Comparison of ENCODE assay signal across 1 cellular context in the genomic region with DNA sequence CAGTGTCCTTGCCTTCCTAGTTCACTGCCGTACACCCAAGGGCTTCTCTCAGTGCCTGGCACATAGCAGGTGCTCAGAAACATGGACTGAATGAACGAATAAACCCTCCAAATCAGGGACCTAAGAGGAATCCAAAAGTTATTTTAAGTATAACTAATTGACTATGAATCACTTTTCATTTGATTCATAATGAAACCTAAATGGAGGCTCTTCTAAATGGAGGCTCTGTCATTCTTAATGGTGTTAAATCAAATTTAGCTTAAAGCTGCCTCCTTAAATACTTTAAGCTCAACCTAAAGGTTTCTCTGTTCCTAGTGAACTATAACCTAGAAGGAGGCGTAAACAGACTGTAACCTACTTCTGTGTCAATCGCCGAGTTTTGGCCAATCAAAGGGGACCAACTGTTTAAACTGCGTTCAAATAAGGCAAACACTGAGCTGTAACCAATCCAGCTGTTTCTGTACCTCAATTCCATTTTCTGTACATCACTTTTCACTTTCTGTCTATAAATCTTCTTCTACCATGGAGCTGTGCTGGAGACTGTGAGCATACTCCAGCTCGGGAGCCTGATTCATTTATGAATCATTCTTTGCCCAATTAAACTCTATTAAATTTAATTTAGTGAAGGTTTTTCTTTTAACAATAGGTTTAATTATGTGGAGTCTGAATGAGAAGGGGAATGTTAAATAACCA.
TF ChIP-seq lines count a peak whose summit lies in the region.

No MANE protein-coding gene starts in this region.

TF ChIP-seq in IMR-90, 13 proteins besides CTCF, POLR2A, EP300 and RAD21 (continued from another document):
- TF ChIP-seq, protein P1, sequence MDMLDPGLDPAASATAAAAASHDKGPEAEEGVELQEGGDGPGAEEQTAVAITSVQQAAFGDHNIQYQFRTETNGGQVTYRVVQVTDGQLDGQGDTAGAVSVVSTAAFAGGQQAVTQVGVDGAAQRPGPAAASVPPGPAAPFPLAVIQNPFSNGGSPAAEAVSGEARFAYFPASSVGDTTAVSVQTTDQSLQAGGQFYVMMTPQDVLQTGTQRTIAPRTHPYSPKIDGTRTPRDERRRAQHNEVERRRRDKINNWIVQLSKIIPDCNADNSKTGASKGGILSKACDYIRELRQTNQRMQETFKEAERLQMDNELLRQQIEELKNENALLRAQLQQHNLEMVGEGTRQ (IDR thresholded peaks at IDR 0.05; ENCODE audit: low read depth, low read length) = no peak
- TF ChIP-seq CEBPB (IDR thresholded peaks at IDR 0.05; ENCODE audit: low read depth, low read length) (no peak), BHLHE40 (IDR thresholded peaks at IDR 0.05; ENCODE audit: low read depth, low read length) (no peak), SMC3 (IDR thresholded peaks at IDR 0.05; ENCODE audit: low read depth, low read length) (no peak), RCOR1 (IDR thresholded peaks at IDR 0.05; ENCODE audit: insufficient replicate concordance, low read length) (no peak)
- TF ChIP-seq, protein P2, sequence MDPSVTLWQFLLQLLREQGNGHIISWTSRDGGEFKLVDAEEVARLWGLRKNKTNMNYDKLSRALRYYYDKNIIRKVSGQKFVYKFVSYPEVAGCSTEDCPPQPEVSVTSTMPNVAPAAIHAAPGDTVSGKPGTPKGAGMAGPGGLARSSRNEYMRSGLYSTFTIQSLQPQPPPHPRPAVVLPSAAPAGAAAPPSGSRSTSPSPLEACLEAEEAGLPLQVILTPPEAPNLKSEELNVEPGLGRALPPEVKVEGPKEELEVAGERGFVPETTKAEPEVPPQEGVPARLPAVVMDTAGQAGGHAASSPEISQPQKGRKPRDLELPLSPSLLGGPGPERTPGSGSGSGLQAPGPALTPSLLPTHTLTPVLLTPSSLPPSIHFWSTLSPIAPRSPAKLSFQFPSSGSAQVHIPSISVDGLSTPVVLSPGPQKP (IDR thresholded peaks at IDR 0.05; ENCODE audit: borderline replicate concordance, low read depth, low read length) = no peak
